Comparison of ENCODE assay signal across 8 cellular contexts in the genomic region with DNA sequence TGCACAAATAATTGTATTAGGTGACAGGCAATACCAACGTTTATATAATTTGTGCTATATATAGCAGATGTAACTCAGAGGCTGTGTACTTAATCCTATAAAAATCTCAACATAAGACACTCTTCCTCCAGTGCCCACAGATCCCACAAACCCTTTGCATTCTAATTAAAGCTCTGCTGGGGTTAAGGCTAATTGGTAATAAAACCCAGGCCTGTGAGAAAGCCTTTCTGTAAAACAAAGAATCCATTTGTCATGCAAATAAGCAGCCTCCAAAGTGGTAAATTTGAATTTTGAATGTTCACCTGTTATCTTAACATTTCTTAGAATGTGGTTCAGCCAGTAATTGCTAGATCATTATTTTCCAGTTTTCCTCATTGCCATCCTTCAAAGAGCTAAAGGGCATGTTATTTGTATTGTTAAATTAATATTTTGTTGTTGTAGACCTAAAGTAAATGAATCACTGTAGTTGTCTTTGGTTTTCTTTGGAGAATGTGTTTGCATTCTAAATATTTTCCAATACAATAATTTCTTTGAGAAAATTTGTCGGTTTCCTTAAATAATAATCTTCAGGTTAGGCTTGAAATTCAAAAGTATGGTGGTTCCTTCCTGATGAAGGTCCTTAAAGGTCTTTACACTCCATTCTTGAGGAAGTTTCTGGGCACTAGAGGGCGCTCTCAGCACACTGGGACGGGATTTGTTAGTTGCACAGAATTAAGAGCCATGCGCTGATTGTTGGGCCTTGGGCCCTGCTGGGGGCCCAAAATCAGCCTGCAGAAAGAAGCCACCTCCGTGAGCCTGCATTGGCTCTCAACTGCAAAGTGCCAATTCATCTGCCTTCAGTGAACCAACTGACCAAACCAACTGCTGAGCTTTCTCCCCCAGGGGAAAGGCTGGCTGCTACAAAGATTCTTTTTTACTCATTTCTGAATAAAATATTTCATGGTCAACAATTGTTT. TPM values are rescaled to one million over a fixed set of nuclear protein-coding genes. Genes with fewer than 3 reads are reported as not detected.
DNase-seq lines count a peak whose midpoint lies in the region; ATAC-seq, FAIRE-seq and TF ChIP-seq lines count a peak whose summit lies in the region.

No MANE protein-coding gene starts in this region.

- peak overlapping the region; percentile 81 for H3K27ac ChIP-seq in HUES6 (ENCODE audit: low read depth, low read length)

- H3K4me3 Mint-ChIP-seq in endothelial cell (ENCODE audit: unreplicated experiment): no peak overlapping the region
- H3K4me3 Mint-ChIP-seq in mesothelial cell of epicardium: no peak overlapping the region

- TF ChIP-seq CTCF in endothelial cell (IDR thresholded peaks at IDR 0.05; ENCODE audit: unreplicated experiment): peak; percentile 81
- peak; percentile 82 for TF ChIP-seq CTCF in mesothelial cell of epicardium (IDR thresholded peaks at IDR 0.05; ENCODE audit: unreplicated experiment)

- peaks cover 28% of the 10 kb centered on the region for H3K4me1 ChIP-seq in HUES6 (ENCODE audit: control insufficient read depth, insufficient read depth, low read length)

- FAIRE-seq in A204.1 (lab: Jason Lieb, UNC): peak; percentile 79

- no peaks in the 10 kb centered on the region for H3K36me3 ChIP-seq in HUES6 (ENCODE audit: control insufficient read depth, insufficient read depth, low read length)

- H3K4me3 ChIP-seq in HUES6 (ENCODE audit: low read depth, low read length): peak overlapping the region; percentile 34

- H3K9me3 Mint-ChIP-seq in endothelial cell (ENCODE audit: unreplicated experiment): no peaks in the 10 kb centered on the region
- H3K9me3 Mint-ChIP-seq in mesothelial cell of epicardium: no peaks in the 10 kb centered on the region

- no peak overlapping the region for H3K9ac ChIP-seq in HUES6 (ENCODE audit: low read length)

- H3K4me1 Mint-ChIP-seq in endothelial cell (ENCODE audit: unreplicated experiment) (peaks cover 8% of the 10 kb centered on the region), mesothelial cell of epicardium (peaks cover 14% of the 10 kb centered on the region)

- no peaks in the 10 kb centered on the region for H3K27me3 ChIP-seq in HUES6 (ENCODE audit: control insufficient read depth, insufficient read depth, low read length)

- H3K36me3 Mint-ChIP-seq in endothelial cell (ENCODE audit: low read depth, unreplicated experiment) (no peaks in the 10 kb centered on the region), mesothelial cell of epicardium (no peaks in the 10 kb centered on the region)

- peak; percentile 64 for DNase-seq in NK-92 treated with Interleukin-12 subunit alpha and Interleukin-12 subunit beta, amount 100 ng/mL, for 24 hours (lab: John Stamatoyannopoulos, UW)
- DNase-seq in activated CD8-positive, alpha-beta memory T cell treated with anti-CD3 and anti-CD28 coated beads for 1 hour (ENCODE audit: extremely low read depth in 1 of 2, low read depth in 1 of 2): peak; percentile 77 to 83
- DNase-seq in endothelial cell (ENCODE audit: low spot score) (peak; percentile 88), mesothelial cell of epicardium (ENCODE audit: low spot score in 2 of 2, unreplicated experiment in 2 of 2) (peak; percentile 71 to 87)
- peak; percentile 81 for DNase-seq in stimulated activated CD8-positive, alpha-beta memory T cell treated with anti-CD3 and anti-CD28 coated beads, Interleukin-15, amount 100 ng/mL, for 24 hours (ENCODE audit: low read depth)

- H3K9me3 ChIP-seq in HUES6 (ENCODE audit: control insufficient read depth, insufficient read depth, low read depth, low read length): no peaks in the 10 kb centered on the region

- H3K27ac Mint-ChIP-seq in endothelial cell (ENCODE audit: unreplicated experiment) (no peak overlapping the region), mesothelial cell of epicardium (no peak overlapping the region)

- ATAC-seq in GM18858 (IDR thresholded peaks at IDR 0.05; ENCODE audit: unreplicated experiment): peak; percentile 43

- H3K27me3 Mint-ChIP-seq in endothelial cell (ENCODE audit: unreplicated experiment): no peaks in the 10 kb centered on the region
- H3K27me3 Mint-ChIP-seq in mesothelial cell of epicardium (ENCODE audit: low read depth): no peaks in the 10 kb centered on the region

RNA-seq across cellular contexts. Expression of a gene that starts 46.1 kb away (rescaled TPM):
- total RNA-seq in endothelial cell (ENCODE audit: unreplicated experiment) (189 TPM), mesothelial cell of epicardium (194 to 211 TPM (median 211 TPM) in 3 replicates)

Comparison
In these comparisons a context has a peak if more than half of its experiments do, and no peak if none do; other contexts are left out.
1. Peak in every context shown above with its lines: DNase-seq, ATAC-seq, H3K4me3 ChIP-seq and H3K27ac ChIP-seq.